ENCODE assay signal across 2 cellular contexts in genomic region chr13:52991344-52992020, GRCh38.
TF ChIP-seq lines count a peak whose summit lies in the region.

No MANE protein-coding gene starts in this region.

TF ChIP-seq in GM23338, 12 proteins besides CTCF, POLR2A, EP300 and RAD21 (continued from another document):
- TF ChIP-seq ETS1 (IDR thresholded peaks at IDR 0.05) (no peak), JUNB (IDR thresholded peaks at IDR 0.05; ENCODE audit: unreplicated experiment) (no peak), CREB1 (CRISPR knock-in tag; IDR thresholded peaks at IDR 0.05; ENCODE audit: low read depth) (no peak), EZH2 (IDR thresholded peaks at IDR 0.05; ENCODE audit: low read depth, unreplicated experiment) (no peak), REST (IDR thresholded peaks at IDR 0.05; ENCODE audit: unreplicated experiment) (no peak), STAT1 (IDR thresholded peaks at IDR 0.05; ENCODE audit: unreplicated experiment) (no peak)
TF ChIP-seq in GM23338: peak in this region for 0.

TF ChIP-seq in SK-N-SH treated with all-trans-retinoic acid at 6 μM for 48 hours, 23 proteins besides CTCF, POLR2A, EP300 and RAD21 (continued from another document):
- TF ChIP-seq CSRNP3 (CRISPR knock-in tag; IDR thresholded peaks at IDR 0.05) (no peak), TSHZ2 (CRISPR knock-in tag; IDR thresholded peaks at IDR 0.05) (peak; percentile 53; the same call in 1 of the 2 replicates), ZNF8 (CRISPR knock-in tag; IDR thresholded peaks at IDR 0.05) (no peak), ISL1 (CRISPR knock-in tag; IDR thresholded peaks at IDR 0.05) (no peak), PATZ1 (CRISPR knock-in tag; IDR thresholded peaks at IDR 0.05; ENCODE audit: borderline replicate concordance) (no peak), ZFP30 (CRISPR knock-in tag; IDR thresholded peaks at IDR 0.05) (no peak), TCF4 (CRISPR knock-in tag; IDR thresholded peaks at IDR 0.05; ENCODE audit: borderline replicate concordance) (peak; percentile 73), GLIS3 (CRISPR knock-in tag; IDR thresholded peaks at IDR 0.05) (no peak), SNAI2 (CRISPR knock-in tag; IDR thresholded peaks at IDR 0.05) (no peak), ARNTL (CRISPR knock-in tag; IDR thresholded peaks at IDR 0.05; ENCODE audit: borderline replicate concordance, low read depth) (no peak)
TF ChIP-seq in SK-N-SH treated with all-trans-retinoic acid at 6 μM for 48 hours: peak in this region for 2.
